In genomic region chr6:170146640-170147039, GRCh38 we compare ENCODE assay signal across 1 cellular context.
TF ChIP-seq lines count a peak whose summit lies in the region.

No MANE protein-coding gene starts in this region.

TF ChIP-seq in HepG2, 621 proteins besides CTCF, POLR2A, EP300 and RAD21 (continued from another document):
- TF ChIP-seq, protein P1, sequence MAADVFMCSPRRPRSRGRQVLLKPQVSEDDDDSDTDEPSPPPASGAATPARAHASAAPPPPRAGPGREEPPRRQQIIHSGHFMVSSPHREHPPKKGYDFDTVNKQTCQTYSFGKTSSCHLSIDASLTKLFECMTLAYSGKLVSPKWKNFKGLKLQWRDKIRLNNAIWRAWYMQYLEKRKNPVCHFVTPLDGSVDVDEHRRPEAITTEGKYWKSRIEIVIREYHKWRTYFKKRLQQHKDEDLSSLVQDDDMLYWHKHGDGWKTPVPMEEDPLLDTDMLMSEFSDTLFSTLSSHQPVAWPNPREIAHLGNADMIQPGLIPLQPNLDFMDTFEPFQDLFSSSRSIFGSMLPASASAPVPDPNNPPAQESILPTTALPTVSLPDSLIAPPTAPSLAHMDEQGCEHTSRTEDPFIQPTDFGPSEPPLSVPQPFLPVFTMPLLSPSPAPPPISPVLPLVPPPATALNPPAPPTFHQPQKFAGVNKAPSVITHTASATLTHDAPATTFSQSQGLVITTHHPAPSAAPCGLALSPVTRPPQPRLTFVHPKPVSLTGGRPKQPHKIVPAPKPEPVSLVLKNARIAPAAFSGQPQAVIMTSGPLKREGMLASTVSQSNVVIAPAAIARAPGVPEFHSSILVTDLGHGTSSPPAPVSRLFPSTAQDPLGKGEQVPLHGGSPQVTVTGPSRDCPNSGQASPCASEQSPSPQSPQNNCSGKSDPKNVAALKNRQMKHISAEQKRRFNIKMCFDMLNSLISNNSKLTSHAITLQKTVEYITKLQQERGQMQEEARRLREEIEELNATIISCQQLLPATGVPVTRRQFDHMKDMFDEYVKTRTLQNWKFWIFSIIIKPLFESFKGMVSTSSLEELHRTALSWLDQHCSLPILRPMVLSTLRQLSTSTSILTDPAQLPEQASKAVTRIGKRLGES (CRISPR knock-in tag; IDR thresholded peaks at IDR 0.05; ENCODE audit: borderline replicate concordance), result no peak
- TF ChIP-seq NKX3-1 (CRISPR knock-in tag; IDR thresholded peaks at IDR 0.05), result no peak
- TF ChIP-seq ZNF160 (CRISPR knock-in tag; IDR thresholded peaks at IDR 0.05), result no peak
- TF ChIP-seq NFE2L2 (IDR thresholded peaks at IDR 0.05; ENCODE audit: low read length), result no peak
